Comparison of ENCODE assay signal across 17 cellular contexts in the genomic region with DNA sequence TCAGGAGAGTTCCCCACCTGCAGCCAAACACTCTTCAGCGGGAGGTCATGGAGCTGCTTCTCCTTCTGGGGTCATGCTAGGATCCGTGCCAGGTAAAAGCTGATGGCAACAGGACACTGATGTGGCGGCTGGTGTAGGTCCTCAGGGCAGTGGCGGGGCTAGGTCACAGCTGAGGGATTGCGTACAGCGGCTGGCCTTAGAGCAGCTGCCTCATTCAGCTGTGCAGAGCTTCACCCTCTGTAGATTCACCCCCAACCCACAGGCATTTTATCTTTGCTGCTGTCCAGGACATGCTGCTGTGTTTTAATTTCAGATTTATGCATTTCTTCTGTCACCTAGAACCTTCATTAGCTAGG. TPM values are rescaled to one million over a fixed set of nuclear protein-coding genes. Genes with fewer than 3 reads are reported as not detected.
"Had no signal": no experiment of that assay in that cellular context is flagged by ENCODE, and none has a peak within 500 bp of the region (broad histone marks: within the 10 kb centered on the region; RNA-seq: fewer than 3 reads in every experiment).

No MANE protein-coding gene starts in this region.

- H3K4me3 ChIP-seq: ovary, vagina had no signal

- H3K36me3 ChIP-seq: brain microvascular endothelial cell, ovary, vagina had no signal

- H3K4me3 Mint-ChIP-seq: activated B cell treated with CpG ODN at 0.5 μM for 24 hours; activated CD8-positive, alpha-beta T cell treated with anti-CD3 and anti-CD28 coated beads, Interleukin-2, amount 10 ng/mL, durations not matched to agents 7 days and 5 days; dendritic cell treated with granulocyte-macrophage colony-stimulating factor and Interleukin-4, amounts not matched to agents 40 ng/mL and 50 ng/mL, for 4 days; nephron progenitor cell had no signal

- H3K27me3 ChIP-seq: ovary, vagina had no signal

- H3K27ac ChIP-seq: brain microvascular endothelial cell, foreskin keratinocyte, ovary, vagina had no signal

- H3K9me3 Mint-ChIP-seq: activated B cell treated with CpG ODN at 0.5 μM for 24 hours had no signal

- DNase-seq: activated B cell treated with CpG ODN at 0.5 μM for 24 hours; activated CD4-positive, alpha-beta T cell treated with anti-CD3 and anti-CD28 coated beads for 48 hours; activated CD8-positive, alpha-beta memory T cell treated with anti-CD3 and anti-CD28 coated beads, Interleukin-2, amount 50 U/mL, for 4 hours; activated CD8-positive, alpha-beta T cell treated with anti-CD3 and anti-CD28 coated beads, Interleukin-2, amount 10 ng/mL, durations not matched to agents 7 days and 5 days; activated gamma-delta T cell; activated T-cell treated with anti-CD3 and anti-CD28 coated beads, Interleukin-2, amount 50 U/mL, for 48 hours; brain microvascular endothelial cell; effector memory CD8-positive, alpha-beta T cell; foreskin keratinocyte; kidney glomerular epithelial cell; nephron progenitor cell; stimulated activated CD4-positive, alpha-beta T cell treated with anti-CD3 and anti-CD28 coated beads, Interleukin-1b, Interleukin-23, amount 100 ng/mL, for 48 hours had no signal

- ATAC-seq: activated CD8-positive, alpha-beta T cell treated with anti-CD3 and anti-CD28 coated beads, Interleukin-2, amount 10 ng/mL, durations not matched to agents 7 days and 5 days; activated naive CD4-positive, alpha-beta T cell treated with anti-CD3 and anti-CD28 coated beads, Interleukin-2, amount 50 U/mL, for 72 hours; effector memory CD8-positive, alpha-beta T cell; foreskin keratinocyte; sciatic nerve had no signal

- H3K27ac Mint-ChIP-seq: activated B cell treated with CpG ODN at 0.5 μM for 24 hours; activated CD8-positive, alpha-beta T cell treated with anti-CD3 and anti-CD28 coated beads, Interleukin-2, amount 10 ng/mL, durations not matched to agents 7 days and 5 days; activated naive CD4-positive, alpha-beta T cell treated with anti-CD3 and anti-CD28 coated beads, Interleukin-2, amount 50 U/mL, for 72 hours; dendritic cell treated with granulocyte-macrophage colony-stimulating factor and Interleukin-4, amounts not matched to agents 40 ng/mL and 50 ng/mL, for 4 days; effector memory CD8-positive, alpha-beta T cell; nephron progenitor cell had no signal

- H3K4me1 ChIP-seq: foreskin keratinocyte had no signal

- H3K9me3 ChIP-seq: ovary, vagina had no signal

RNA-seq across cellular contexts. Expression of a gene that starts 2.3 kb away (rescaled TPM):
- total RNA-seq: foreskin keratinocyte had no signal
